Comparison of ENCODE assay signal across 6 cellular contexts in genomic region chr1:156194300-156194652, GRCh38. TPM values are rescaled to one million over a fixed set of nuclear protein-coding genes. Genes with fewer than 3 reads are reported as not detected.
DNase-seq lines count a peak whose midpoint lies in the region; ATAC-seq and TF ChIP-seq lines count a peak whose summit lies in the region.

No MANE protein-coding gene starts in this region.

- H3K36me3 Mint-ChIP-seq in MCF 10A (ENCODE audit: insufficient read depth, unreplicated experiment) = peaks cover 8% of the 10 kb centered on the region

- intact Hi-C loops in MCF 10A (cut with micrococcal nuclease) = no loop called here

- peaks cover 16% of the 10 kb centered on the region for H3K4me1 Mint-ChIP-seq in MCF 10A (ENCODE audit: insufficient read depth, unreplicated experiment)

- H3K4me3 ChIP-seq in neural cell (ENCODE audit: low read length) = peak overlapping the region; percentile 85

- peaks cover 3% of the 10 kb centered on the region for H3F3A ChIP-seq in neural cell (ENCODE audit: insufficient read depth, low read length, poor library complexity, severe bottlenecking)

- H3K9ac ChIP-seq in neural cell (ENCODE audit: low read length) = peak overlapping the region; percentile 84

- TF ChIP-seq RAD21 in neural cell (conservative IDR thresholded peaks at IDR 0.05) = no peak

- CTCF ChIA-PET in MCF 10A (lab: Yijun Ruan, JAX) = interaction anchor here (0.8 to 1.7 kb wide), 11 partner anchors 11 to 99 kb away, joined by 3 to 11 read pairs (median 3); partner anchors contain the start of genes PMF1, SMG5 and TMEM79

- peak; percentile 24 for DNase-seq in NCI-H748 (lab: John Stamatoyannopoulos, UW; ENCODE audit: unreplicated experiment)
- no peak for DNase-seq in NCI-H748 treated with DMSO at 0.1 percent for 48 hours (lab: John Stamatoyannopoulos, UW)
- DNase-seq in MCF 10A (ENCODE audit: unreplicated experiment) = no peak
- DNase-seq in HuH-7 (ENCODE audit: low spot score) = no peak

- peak overlapping the region; percentile 96 for H3K4me3 Mint-ChIP-seq in MCF 10A (ENCODE audit: unreplicated experiment)

- no peak for TF ChIP-seq EP300 in neural cell (conservative IDR thresholded peaks at IDR 0.05; ENCODE audit: poor library complexity, severe bottlenecking)

- H3K79me2 ChIP-seq in neural cell (replicated peaks; ENCODE audit: insufficient read depth, low read length) = peaks cover 38% of the 10 kb centered on the region

- no peaks in the 10 kb centered on the region for H3K27me3 ChIP-seq in neural cell (ENCODE audit: insufficient read depth, low read depth, low read length)

- H3K27me3 Mint-ChIP-seq in MCF 10A (ENCODE audit: insufficient read depth, unreplicated experiment) = no peaks in the 10 kb centered on the region

- TF ChIP-seq CTCF in MCF 10A (IDR thresholded peaks at IDR 0.05; ENCODE audit: unreplicated experiment) (no peak), neural cell (IDR thresholded peaks at IDR 0.05; ENCODE audit: poor library complexity, severe bottlenecking) (no peak)

- TSS peak; percentile 78 for BruUV-seq in MCF 10A (replicated peaks; lab: Mats Ljungman, UMichigan)

- H3K27ac ChIP-seq in neural cell (ENCODE audit: low read length) = peak overlapping the region; percentile 87

- no peaks in the 10 kb centered on the region for H3K9me3 Mint-ChIP-seq in MCF 10A (ENCODE audit: unreplicated experiment)

- peak overlapping the region; percentile 74 for H2AFZ ChIP-seq in neural cell (ENCODE audit: low read depth, low read length)

- H3K9me2 ChIP-seq in neural cell (ENCODE audit: insufficient read depth, low read length) = no peaks in the 10 kb centered on the region

- no peaks in the 10 kb centered on the region for H3K36me3 ChIP-seq in neural cell (ENCODE audit: insufficient read depth, low read length)

- H3K27ac Mint-ChIP-seq in MCF 10A (ENCODE audit: low read depth, unreplicated experiment) = peak overlapping the region; percentile 90

- no peaks in the 10 kb centered on the region for H3K9me3 ChIP-seq in neural cell (ENCODE audit: low read length)

- H4K20me1 ChIP-seq in neural cell (ENCODE audit: insufficient read depth) = no peaks in the 10 kb centered on the region

- H3K4me2 ChIP-seq in neural cell (ENCODE audit: low read length) = peak overlapping the region; percentile 90

- POLR2A ChIA-PET in MCF 10A (lab: Yijun Ruan, JAX) = interaction anchor here (0.5 to 8.8 kb wide), 17 partner anchors 11 to 479 kb away, joined by 3 to 131 read pairs (median 5); partner anchors contain the start of genes PMF1, SMG5 and TMEM79

- ATAC-seq in HG02870 (IDR thresholded peaks at IDR 0.05; ENCODE audit: unreplicated experiment) = no peak

TF ChIP-seq in neural cell, 6 proteins besides CTCF, POLR2A, EP300 and RAD21:
- TF ChIP-seq TAF1 (IDR thresholded peaks at IDR 0.05; ENCODE audit: low read depth) (peak; percentile 39), REST (IDR thresholded peaks at IDR 0.05; ENCODE audit: borderline replicate concordance) (peak; percentile 28), SMC3 (conservative IDR thresholded peaks at IDR 0.05; ENCODE audit: poor library complexity) (no peak)

RNA-seq across cellular contexts. Expression of gene SLC25A44, which starts 0.4 kb away (rescaled TPM):
- total RNA-seq in MCF 10A (2022) = 28.7 and 32.3 TPM in 2 replicates
- 13.7 and 16.2 TPM in 2 replicates for polyA plus RNA-seq in neural cell
- 17.0 and 17.6 TPM in 2 replicates for polyA minus RNA-seq in neural cell

RNA-seq across cellular contexts. Expression of gene PMF1, which starts 18.5 kb away (rescaled TPM):
- total RNA-seq in MCF 10A (2022) = 51.0 and 77.7 TPM in 2 replicates
- polyA plus RNA-seq in neural cell = 97.0 and 98.7 TPM in 2 replicates
- 37.4 and 45.3 TPM in 2 replicates for polyA minus RNA-seq in neural cell

RNA-seq across cellular contexts. Expression of gene SEMA4A, which starts 40.9 kb away (rescaled TPM):
- 1.5 and 4.7 TPM in 2 replicates for total RNA-seq in MCF 10A (2022)
- polyA plus RNA-seq in neural cell = 17.1 and 38.4 TPM in 2 replicates
- polyA minus RNA-seq in neural cell = 18.6 and 20.5 TPM in 2 replicates

RNA-seq across cellular contexts. Expression of gene BGLAP, which starts 47.7 kb away (rescaled TPM):
- total RNA-seq in MCF 10A (2022) = 1.9 and 2.6 TPM in 2 replicates
- 1.9 and 2.5 TPM in 2 replicates for polyA plus RNA-seq in neural cell
- 0.73 and 0.81 TPM in 2 replicates for polyA minus RNA-seq in neural cell

RNA-seq across cellular contexts. Expression of gene PAQR6, which starts 53.6 kb away (rescaled TPM):
- 21.5 and 29.2 TPM in 2 replicates for total RNA-seq in MCF 10A (2022)
- 16.8 and 27.3 TPM in 2 replicates for polyA plus RNA-seq in neural cell
- polyA minus RNA-seq in neural cell = 2.2 and 3.4 TPM in 2 replicates
